ENCODE assay signal across 15 cellular contexts in the genomic region with DNA sequence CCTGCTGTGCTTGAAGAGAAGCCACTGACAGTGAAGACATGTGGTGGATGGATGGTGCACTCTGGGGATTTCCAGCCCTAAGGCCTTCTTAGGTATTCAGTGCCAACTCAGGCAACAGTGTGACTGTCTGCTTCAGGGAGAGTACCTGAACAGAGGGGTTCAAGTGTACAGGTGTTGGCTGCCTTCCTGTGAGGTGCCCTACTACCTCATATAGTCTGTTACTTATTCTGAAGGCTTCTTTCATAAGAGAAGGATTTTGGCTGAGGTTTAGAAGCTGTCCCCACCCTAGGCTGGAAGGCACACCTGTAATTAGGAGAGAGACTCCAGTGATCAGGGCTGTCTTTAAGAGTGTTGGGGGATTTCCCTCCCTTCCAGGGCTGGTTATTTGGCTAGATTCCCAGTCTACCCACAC. TPM values are rescaled to one million over a fixed set of nuclear protein-coding genes. Genes with fewer than 3 reads are reported as not detected.
A peak's percentile ranks its signal among the peaks of the same experiment; 100 is the strongest.
DNase-seq lines count a peak whose midpoint lies in the region; ATAC-seq and TF ChIP-seq lines count a peak whose summit lies in the region.
"Had no signal": no experiment of that assay in that cellular context is flagged by ENCODE, and none has a peak within 500 bp of the region (broad histone marks: within the 10 kb centered on the region; RNA-seq: fewer than 3 reads in every experiment).

No MANE protein-coding gene starts in this region.

- H3K4me1 ChIP-seq in thyroid gland, result no peaks in the 10 kb centered on the region
- H3K4me1 ChIP-seq: suprapubic skin had no signal

- no peak overlapping the region for H3K4me3 ChIP-seq in thyroid gland (replicated peaks in 1 of 3)
- H3K4me3 ChIP-seq: suprapubic skin had no signal

- peak; percentile 3 for DNase-seq in stimulated activated CD4-positive, alpha-beta T cell treated with anti-CD3 and anti-CD28 coated beads, Interleukin-4, amount 100 ng/mL, for 24 hours
- no peak for DNase-seq in stimulated activated CD4-positive, alpha-beta T cell treated with anti-CD3 and anti-CD28 coated beads, Interleukin-12 subunit alpha, Interleukin-12 subunit beta, amount 100 ng/mL, for 4 hours
- DNase-seq in thyroid gland (peak; percentile 9 to 11), ureter (ENCODE audit: low spot score) (no peak), DMS 273 (lab: John Stamatoyannopoulos, UW; ENCODE audit: unreplicated experiment) (no peak), nucleus accumbens (lab: John Stamatoyannopoulos, UW) (no peak)
- DNase-seq: anterior cingulate cortex, islet precursor cell, NCI-H187 treated with DMSO at 0.1 percent for 48 hours had no signal

- TF ChIP-seq CTCF in thyroid gland (IDR thresholded peaks at IDR 0.05), result no peak

- ATAC-seq in GM21786 (IDR thresholded peaks at IDR 0.05; ENCODE audit: unreplicated experiment) (peak; percentile 81), HG03558 (IDR thresholded peaks at IDR 0.05; ENCODE audit: extremely low read depth, unreplicated experiment) (peak; percentile 41)
- ATAC-seq: Right ventricle myocardium inferior had no signal

- H3K9me3 ChIP-seq in thyroid gland, result no peaks in the 10 kb centered on the region
- H3K9me3 ChIP-seq: suprapubic skin had no signal

- H3K36me3 ChIP-seq in thyroid gland, result no peaks in the 10 kb centered on the region
- H3K36me3 ChIP-seq: suprapubic skin had no signal

- H3K27me3 ChIP-seq in thyroid gland, result no peaks in the 10 kb centered on the region
- H3K27me3 ChIP-seq: suprapubic skin had no signal

- TF ChIP-seq POLR2A in thyroid gland (IDR thresholded peaks at IDR 0.05), result no peak

- H3K27ac ChIP-seq in thyroid gland, result no peak overlapping the region
- H3K27ac ChIP-seq: epithelial cell of prostate, suprapubic skin had no signal

- intact Hi-C loops in thyroid gland (cut with DNase I), result no loop called here

RNA-seq across cellular contexts. Expression of gene FTHL17, which starts 1.8 kb away (rescaled TPM):
- total RNA-seq in thyroid gland (not detected), ureter (not detected)
- total RNA-seq: B cell, Right ventricle myocardium inferior, suprapubic skin had no signal

Comparison
In these comparisons a context has a peak if more than half of its experiments do, and no peak if none do; other contexts are left out.
1. DNase-seq: peak in stimulated activated CD4-positive, alpha-beta T cell treated with anti-CD3 and anti-CD28 coated beads, Interleukin-4, amount 100 ng/mL, for 24 hours (single experiment) and thyroid gland (2 of 2); none in stimulated activated CD4-positive, alpha-beta T cell treated with anti-CD3 and anti-CD28 coated beads, Interleukin-12 subunit alpha, Interleukin-12 subunit beta, amount 100 ng/mL, for 4 hours (single experiment), ureter (single experiment), DMS 273 (single experiment) and nucleus accumbens (0 of 56).